17 cellular contexts compared by ENCODE assay signal in genomic region chr11:20041499-20041898, GRCh38.
DNase-seq lines count a peak whose midpoint lies in the region; FAIRE-seq and TF ChIP-seq lines count a peak whose summit lies in the region.
"Had no signal": no experiment of that assay in that cellular context is flagged by ENCODE, and none has a peak within 500 bp of the region (broad histone marks: within the 10 kb centered on the region; RNA-seq: fewer than 3 reads in every experiment).

No MANE protein-coding gene starts in this region.

- no peak for TF ChIP-seq POLR2A in endothelial cell of umbilical vein (IDR thresholded peaks at IDR 0.05; ENCODE audit: low read depth, low read length)
- no peak for TF ChIP-seq POLR2A in GM12892 (IDR thresholded peaks at IDR 0.05; ENCODE audit: low read depth, low read length)

- H3K27ac ChIP-seq in ACC112 (ENCODE audit: low read depth, low read length): peak overlapping the region; percentile 53; the same call in 1 of the 2 replicates
- H3K27ac ChIP-seq in endothelial cell of umbilical vein (ENCODE audit: insufficient read depth, low read depth, low read length): peak overlapping the region; percentile 56

- H3K9me3 Mint-ChIP-seq in HFFc6: no peaks in the 10 kb centered on the region
- H3K9me3 Mint-ChIP-seq in mesothelial cell of epicardium: no peaks in the 10 kb centered on the region
- H3K9me3 Mint-ChIP-seq in activated CD4-positive, alpha-beta T cell treated with anti-CD3 and anti-CD28 coated beads, Interleukin-2, amount 10 ng/mL, durations not matched to agents 24 days and 14 days: no peaks in the 10 kb centered on the region
- H3K9me3 Mint-ChIP-seq: CD4-positive, alpha-beta T cell had no signal

- FAIRE-seq in endothelial cell of umbilical vein (lab: Jason Lieb, UNC): no peak
- no peak for FAIRE-seq in GM12892 (lab: Jason Lieb, UNC)
- FAIRE-seq: H54 had no signal

- H3K4me2 ChIP-seq in endothelial cell of umbilical vein (ENCODE audit: insufficient read depth, low read length): peak overlapping the region; percentile 49

- H3K27ac Mint-ChIP-seq in HFFc6: peak overlapping the region; percentile 72; the same call in 1 of the 2 replicates
- peak overlapping the region; percentile 67 for H3K27ac Mint-ChIP-seq in mesothelial cell of epicardium
- H3K27ac Mint-ChIP-seq in activated CD4-positive, alpha-beta T cell treated with anti-CD3 and anti-CD28 coated beads, Interleukin-2, amount 10 ng/mL, durations not matched to agents 24 days and 14 days: no peak overlapping the region
- H3K27ac Mint-ChIP-seq: B cell; CD4-positive, alpha-beta T cell had no signal

- no peaks in the 10 kb centered on the region for H3K9me1 ChIP-seq in endothelial cell of umbilical vein (replicated peaks; ENCODE audit: control insufficient read depth, extremely low read depth, insufficient read depth, low read length)

- POLR2A ChIA-PET in endothelial cell of umbilical vein (lab: Charles Lee): no interaction called here

- H3K9ac ChIP-seq in endothelial cell of umbilical vein (replicated peaks; ENCODE audit: extremely low read depth, insufficient read depth, low read length): no peak overlapping the region

- H3K36me3 Mint-ChIP-seq in HFFc6 (ENCODE audit: low read depth) (peaks cover 43% of the 10 kb centered on the region), mesothelial cell of epicardium (peaks cover 16% of the 10 kb centered on the region)
- no peaks in the 10 kb centered on the region for H3K36me3 Mint-ChIP-seq in activated CD4-positive, alpha-beta T cell treated with anti-CD3 and anti-CD28 coated beads, Interleukin-2, amount 10 ng/mL, durations not matched to agents 24 days and 14 days (ENCODE audit: low read depth)

- H2AFZ ChIP-seq in ACC112 (ENCODE audit: low read length, unreplicated experiment) (no peak overlapping the region), endothelial cell of umbilical vein (ENCODE audit: low read depth, low read length) (no peak overlapping the region)

- H3K4me3 Mint-ChIP-seq in HFFc6: no peak overlapping the region
- no peak overlapping the region for H3K4me3 Mint-ChIP-seq in mesothelial cell of epicardium
- H3K4me3 Mint-ChIP-seq in activated CD4-positive, alpha-beta T cell treated with anti-CD3 and anti-CD28 coated beads, Interleukin-2, amount 10 ng/mL, durations not matched to agents 24 days and 14 days: no peak overlapping the region
- H3K4me3 Mint-ChIP-seq: B cell; CD4-positive, alpha-beta T cell had no signal

- no peaks in the 10 kb centered on the region for H3K27me3 ChIP-seq in ACC112 (ENCODE audit: insufficient read depth, low read length)
- H3K27me3 ChIP-seq in endothelial cell of umbilical vein (ENCODE audit: control insufficient read depth in 2 of 2, insufficient read depth in 2 of 2, low read length in 2 of 2): no peaks in the 10 kb centered on the region

- DNase-seq in HFFc6: no peak
- no peak for DNase-seq in endothelial cell of umbilical vein (ENCODE audit: low read depth, low spot score)
- no peak for DNase-seq in mesothelial cell of epicardium (ENCODE audit: low spot score in 2 of 2, unreplicated experiment in 2 of 2)
- DNase-seq in T-helper 1 cell: no peak
- DNase-seq in activated CD4-positive, alpha-beta T cell treated with anti-CD3 and anti-CD28 coated beads, Interleukin-2, amount 10 ng/mL, durations not matched to agents 24 days and 14 days: no peak
- DNase-seq in GM12892 (ENCODE audit: insufficient read length): no peak
- DNase-seq: CD4-positive, alpha-beta T cell; DMS79 treated with DMSO at 0.1 percent for 48 hours; GF-D8; MV-4-11; NCI-H1436; NCI-H2029 treated with DMSO at 0.1 percent for 48 hours; NCI-H510A treated with DMSO at 0.1 percent for 48 hours; SHP77 treated with DMSO at 0.1 percent for 48 hours had no signal

- intact Hi-C loops in endothelial cell of umbilical vein (cut with micrococcal nuclease): no loop called here
- intact Hi-C loops in activated CD4-positive, alpha-beta T cell treated with anti-CD3 and anti-CD28 coated beads, Interleukin-2, amount 10 ng/mL, durations not matched to agents 24 days and 14 days (cut with micrococcal nuclease): no loop called here

- peaks cover 12% of the 10 kb centered on the region for H3K4me1 ChIP-seq in ACC112 (ENCODE audit: control insufficient read depth, insufficient read depth, low read length, unreplicated experiment)
- peaks cover 15% of the 10 kb centered on the region for H3K4me1 ChIP-seq in endothelial cell of umbilical vein (ENCODE audit: control insufficient read depth, extremely low read depth, insufficient read depth, low read length)

- dilution Hi-C loops in endothelial cell of umbilical vein (cut with MboI; ENCODE audit: extremely low pct_ligation_motif_present, low sequenced_read_pairs): no loop called here

- H3K79me2 ChIP-seq in ACC112 (ENCODE audit: control insufficient read depth, insufficient read depth, low read length, unreplicated experiment): peaks cover 23% of the 10 kb centered on the region
- no peaks in the 10 kb centered on the region for H3K79me2 ChIP-seq in endothelial cell of umbilical vein (ENCODE audit: control insufficient read depth, insufficient read depth, low read length)

- CTCF ChIA-PET in endothelial cell of umbilical vein (lab: Charles Lee): interaction anchor here (1.0 to 2.2 kb wide), 7 partner anchors 10 to 102 kb away, joined by 3 to 7 read pairs (median 4); no protein-coding TSS in a partner anchor

- no peak overlapping the region for H3K4me3 ChIP-seq in ACC112 (ENCODE audit: low read depth, low read length)
- H3K4me3 ChIP-seq in endothelial cell of umbilical vein (replicated peaks in 1 of 3; ENCODE audit: insufficient read depth in 1 of 3, low read depth in 1 of 3, low read length in 3 of 3): no peak overlapping the region

- no TSS peak for BruUV-seq in endothelial cell of umbilical vein (replicated peaks; lab: Mats Ljungman, UMichigan)

- no peaks in the 10 kb centered on the region for H4K20me1 ChIP-seq in endothelial cell of umbilical vein (replicated peaks; ENCODE audit: control insufficient read depth, extremely low read depth, insufficient read depth, low read length)

- H3K36me3 ChIP-seq in ACC112 (ENCODE audit: insufficient read depth, low read length) (peaks cover 51% of the 10 kb centered on the region), endothelial cell of umbilical vein (ENCODE audit: control insufficient read depth in 2 of 2, extremely low read depth in 1 of 2, insufficient read depth in 2 of 2, low read length in 2 of 2) (peaks cover 8 to 11% of the 10 kb centered on the region in 2 experiments)

- H3K27me3 Mint-ChIP-seq in HFFc6 (ENCODE audit: insufficient read depth) (peaks cover 4% of the 10 kb centered on the region), mesothelial cell of epicardium (ENCODE audit: low read depth) (no peaks in the 10 kb centered on the region)
- H3K27me3 Mint-ChIP-seq in activated CD4-positive, alpha-beta T cell treated with anti-CD3 and anti-CD28 coated beads, Interleukin-2, amount 10 ng/mL, durations not matched to agents 24 days and 14 days: no peaks in the 10 kb centered on the region

- no peaks in the 10 kb centered on the region for H3K9me3 ChIP-seq in endothelial cell of umbilical vein (replicated peaks; ENCODE audit: control insufficient read depth, insufficient read depth, low read length)

- TF ChIP-seq CTCF in HFFc6 (IDR thresholded peaks at IDR 0.05): no peak
- TF ChIP-seq CTCF in endothelial cell of umbilical vein (IDR thresholded peaks at IDR 0.05; ENCODE audit: extremely low read depth in 1 of 2, insufficient read depth in 1 of 2, low read depth in 1 of 2, low read length in 2 of 2): no peak
- no peak for TF ChIP-seq CTCF in mesothelial cell of epicardium (IDR thresholded peaks at IDR 0.05; ENCODE audit: unreplicated experiment)

- H3K4me1 Mint-ChIP-seq in HFFc6 (ENCODE audit: low read depth): peaks cover 23% of the 10 kb centered on the region
- peaks cover 41% of the 10 kb centered on the region for H3K4me1 Mint-ChIP-seq in mesothelial cell of epicardium
- no peaks in the 10 kb centered on the region for H3K4me1 Mint-ChIP-seq in activated CD4-positive, alpha-beta T cell treated with anti-CD3 and anti-CD28 coated beads, Interleukin-2, amount 10 ng/mL, durations not matched to agents 24 days and 14 days

TF ChIP-seq in endothelial cell of umbilical vein, 7 proteins besides CTCF, POLR2A, EP300 and RAD21:
- no peak for TF ChIP-seq FOS (IDR thresholded peaks at IDR 0.05; ENCODE audit: borderline replicate concordance, insufficient read depth, low read length)
- TF ChIP-seq EZH2 (IDR thresholded peaks at IDR 0.05; ENCODE audit: borderline replicate concordance, low read depth, low read length, severe bottlenecking): no peak
- TF ChIP-seq MYC (IDR thresholded peaks at IDR 0.05; ENCODE audit: low read depth, low read length): no peak
- TF ChIP-seq POLR2AphosphoS5 (IDR thresholded peaks at IDR 0.05; ENCODE audit: insufficient read depth, low read depth, low read length): no peak
- no peak for TF ChIP-seq GATA2 (IDR thresholded peaks at IDR 0.05; ENCODE audit: insufficient read depth, insufficient read length, low read depth, low read length)
- no peak for TF ChIP-seq MAX (IDR thresholded peaks at IDR 0.05; ENCODE audit: insufficient read depth, insufficient read length)
- no peak for TF ChIP-seq JUN (IDR thresholded peaks at IDR 0.05; ENCODE audit: borderline replicate concordance, insufficient read depth, insufficient read length, low read depth)
TF ChIP-seq in endothelial cell of umbilical vein: peak in this region for 0.
